In the genomic region with DNA sequence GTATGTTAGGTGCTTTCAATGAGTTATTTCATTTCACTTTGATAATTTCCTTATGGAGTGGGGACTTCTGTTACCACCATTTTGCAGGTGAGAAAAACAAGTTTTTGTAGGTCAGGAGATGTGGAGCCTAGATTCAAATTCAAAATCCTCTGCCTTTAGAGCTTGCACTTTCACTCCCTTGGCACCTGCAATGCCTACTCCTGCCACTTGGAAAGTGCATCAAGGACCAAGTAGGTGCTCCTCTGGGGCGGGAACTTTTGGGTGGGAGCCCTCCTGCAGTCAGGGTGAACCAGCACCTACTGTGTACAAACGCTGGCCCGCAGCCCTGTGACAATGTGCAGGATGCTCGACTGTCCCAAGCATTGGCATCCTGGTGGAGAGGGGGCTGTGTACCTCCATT, we compare ENCODE assay signal across 20 cellular contexts.
DNase-seq lines count a peak whose midpoint lies in the region; ATAC-seq, FAIRE-seq and TF ChIP-seq lines count a peak whose summit lies in the region.
"Had no signal": no experiment of that assay in that cellular context is flagged by ENCODE, and none has a peak within 500 bp of the region (broad histone marks: within the 10 kb centered on the region; RNA-seq: fewer than 3 reads in every experiment).

No MANE protein-coding gene starts in this region.

- no peaks in the 10 kb centered on the region for H3K36me3 Mint-ChIP-seq in neural crest cell (ENCODE audit: low read depth)

- no peak overlapping the region for H3K27ac Mint-ChIP-seq in neural crest cell (ENCODE audit: unreplicated experiment)
- H3K27ac Mint-ChIP-seq: T-helper 2 cell treated with Interferon-gamma antibody and Interleukin-4, amounts not matched to agents 5 μg/mL and 100 μg/mL, for 36 hours had no signal

- DNase-seq in DND-41 (no peak), MM.1S (no peak), cardiac fibroblast (ENCODE audit: low read depth in 2 of 2) (no peak), neural crest cell (ENCODE audit: low read depth, low spot score) (no peak), H54 (ENCODE audit: insufficient read length, low spot score) (no peak), pancreas (no peak), activated T-cell treated with anti-CD3 and anti-CD28 coated beads for 4 hours (no peak), NCI-H345 treated with DMSO at 0.1 percent for 48 hours (lab: John Stamatoyannopoulos, UW; ENCODE audit: unreplicated experiment) (no peak)
- DNase-seq: activated CD4-positive, alpha-beta T cell treated with anti-CD3 and anti-CD28 coated beads for 4 hours; activated CD8-positive, alpha-beta memory T cell treated with anti-CD3 and anti-CD28 coated beads, Interleukin-2, amount 50 U/mL, for 4 hours; GDM1; KBM-7; NCI-H1436; NCI-H2227 treated with DMSO at 0.1 percent for 48 hours; nucleus accumbens; right lobe of liver; SJCRH30; stimulated activated CD4-positive, alpha-beta T cell treated with anti-CD3 and anti-CD28 coated beads, Interleukin-2, amount 100 ng/mL, for 24 hours had no signal

- H3K9me2 ChIP-seq in MM.1S (replicated peaks; ENCODE audit: insufficient read depth, low read length): no peaks in the 10 kb centered on the region

- H3K27ac ChIP-seq in DND-41 (ENCODE audit: low read length) (no peak overlapping the region), MM.1S (ENCODE audit: low read length) (no peak overlapping the region), pancreas (no peak overlapping the region)
- H3K27ac ChIP-seq: ascending aorta, right lobe of liver, SJCRH30 had no signal

- no peaks in the 10 kb centered on the region for H3K4me1 Mint-ChIP-seq in neural crest cell

- H2AFZ ChIP-seq in DND-41 (ENCODE audit: low read depth, low read length) (no peak overlapping the region), MM.1S (ENCODE audit: low read length) (no peak overlapping the region)

- no peaks in the 10 kb centered on the region for H3K36me3 ChIP-seq in DND-41 (ENCODE audit: insufficient read depth, low read length)
- no peaks in the 10 kb centered on the region for H3K36me3 ChIP-seq in MM.1S (replicated peaks; ENCODE audit: insufficient read depth, low read length)
- no peaks in the 10 kb centered on the region for H3K36me3 ChIP-seq in pancreas
- H3K36me3 ChIP-seq: ascending aorta, right lobe of liver, SJCRH30 had no signal

- ATAC-seq in DND-41 (ENCODE audit: insufficient read depth, low read depth) (no peak), pancreas (no peak)
- ATAC-seq: right lobe of liver had no signal

- H3K4me3 ChIP-seq in DND-41 (ENCODE audit: low read depth in 1 of 2, low read length in 2 of 2) (no peak overlapping the region), MM.1S (ENCODE audit: low read length) (no peak overlapping the region), cardiac fibroblast (replicated peaks in 1 of 2; ENCODE audit: low read depth in 2 of 2, low read length in 2 of 2) (no peak overlapping the region), pancreas (no peak overlapping the region)
- H3K4me3 ChIP-seq: ascending aorta, right lobe of liver, SJCRH30 had no signal

- TF ChIP-seq POLR2A in H54 (IDR thresholded peaks at IDR 0.05; ENCODE audit: low read depth, low read length): no peak

- no peaks in the 10 kb centered on the region for H3K9me3 Mint-ChIP-seq in neural crest cell
- H3K9me3 Mint-ChIP-seq: T-helper 2 cell treated with Interferon-gamma antibody and Interleukin-4, amounts not matched to agents 5 μg/mL and 100 μg/mL, for 36 hours had no signal

- no peaks in the 10 kb centered on the region for H4K20me1 ChIP-seq in DND-41 (ENCODE audit: insufficient read depth, low read length)
- H4K20me1 ChIP-seq in MM.1S (ENCODE audit: insufficient read depth, low read length): no peaks in the 10 kb centered on the region

- WGBS in pancreas, 2 donors: 67% methylated on average over 4 of the region's 4 CpGs

- H3K4me1 ChIP-seq in DND-41 (ENCODE audit: insufficient read depth, low read length): no peaks in the 10 kb centered on the region
- no peaks in the 10 kb centered on the region for H3K4me1 ChIP-seq in MM.1S (ENCODE audit: low read length)
- no peaks in the 10 kb centered on the region for H3K4me1 ChIP-seq in pancreas
- H3K4me1 ChIP-seq: ascending aorta, right lobe of liver had no signal

- H3K4me3 Mint-ChIP-seq in neural crest cell: no peak overlapping the region
- H3K4me3 Mint-ChIP-seq: T-helper 2 cell treated with Interferon-gamma antibody and Interleukin-4, amounts not matched to agents 5 μg/mL and 100 μg/mL, for 36 hours had no signal

- H3K79me2 ChIP-seq in DND-41 (ENCODE audit: insufficient read depth, low read length) (no peaks in the 10 kb centered on the region), MM.1S (ENCODE audit: low read length) (no peaks in the 10 kb centered on the region)

- no peak overlapping the region for H3K4me2 ChIP-seq in DND-41 (ENCODE audit: insufficient read depth, low read length)
- H3K4me2 ChIP-seq in MM.1S (ENCODE audit: low read depth, low read length): no peak overlapping the region

- H3K9me3 ChIP-seq in DND-41 (ENCODE audit: insufficient read depth, low read length, severe bottlenecking): no peaks in the 10 kb centered on the region
- H3K9me3 ChIP-seq in MM.1S (replicated peaks; ENCODE audit: insufficient read depth, low read length): no peaks in the 10 kb centered on the region
- no peaks in the 10 kb centered on the region for H3K9me3 ChIP-seq in pancreas
- H3K9me3 ChIP-seq: ascending aorta, right lobe of liver, SJCRH30 had no signal

- intact Hi-C loops in pancreas (cut with DNase I): no loop called here

- FAIRE-seq in H54 (lab: Jason Lieb, UNC) (no peak), pancreas (lab: Jason Lieb, UNC) (no peak)

- H3K27me3 ChIP-seq in DND-41 (ENCODE audit: insufficient read depth, low read length, poor library complexity) (peaks cover 4% of the 10 kb centered on the region), MM.1S (replicated peaks; ENCODE audit: insufficient read depth, low read length) (no peaks in the 10 kb centered on the region), pancreas (no peaks in the 10 kb centered on the region)
- H3K27me3 ChIP-seq: ascending aorta, right lobe of liver, SJCRH30 had no signal

- H3K27me3 Mint-ChIP-seq in neural crest cell (ENCODE audit: low read depth): peaks cover 8% of the 10 kb centered on the region

- H3K9ac ChIP-seq in DND-41 (ENCODE audit: low read depth, low read length): no peak overlapping the region
- H3K9ac ChIP-seq in MM.1S (ENCODE audit: low read length): no peak overlapping the region

- TF ChIP-seq CTCF in DND-41 (IDR thresholded peaks at IDR 0.05; ENCODE audit: borderline replicate concordance, extremely low read depth, low read length, poor library complexity, severe bottlenecking): peak; percentile 22
- peak; percentile 17; the same call in 1 of the 2 replicates for TF ChIP-seq CTCF in MM.1S (IDR thresholded peaks at IDR 0.05; ENCODE audit: low read length)
- peak; percentile 7 for TF ChIP-seq CTCF in cardiac fibroblast (IDR thresholded peaks at IDR 0.05; ENCODE audit: low read depth, low read length)
- peak; percentile 45 for TF ChIP-seq CTCF in neural crest cell (conservative IDR thresholded peaks at IDR 0.05)
- no peak for TF ChIP-seq CTCF in pancreas (IDR thresholded peaks at IDR 0.05)

- no peaks in the 10 kb centered on the region for H3F3A ChIP-seq in MM.1S (ENCODE audit: insufficient read depth, low read length)

Comparison
In these comparisons a context has a peak if more than half of its experiments do, and no peak if none do; other contexts are left out.
1. CTCF ChIP-seq: peak in DND-41 (single experiment), MM.1S (single experiment), cardiac fibroblast (single experiment) and neural crest cell (single experiment); none in pancreas (0 of 4).